Comparison of ENCODE assay signal across 7 cellular contexts in the genomic region with DNA sequence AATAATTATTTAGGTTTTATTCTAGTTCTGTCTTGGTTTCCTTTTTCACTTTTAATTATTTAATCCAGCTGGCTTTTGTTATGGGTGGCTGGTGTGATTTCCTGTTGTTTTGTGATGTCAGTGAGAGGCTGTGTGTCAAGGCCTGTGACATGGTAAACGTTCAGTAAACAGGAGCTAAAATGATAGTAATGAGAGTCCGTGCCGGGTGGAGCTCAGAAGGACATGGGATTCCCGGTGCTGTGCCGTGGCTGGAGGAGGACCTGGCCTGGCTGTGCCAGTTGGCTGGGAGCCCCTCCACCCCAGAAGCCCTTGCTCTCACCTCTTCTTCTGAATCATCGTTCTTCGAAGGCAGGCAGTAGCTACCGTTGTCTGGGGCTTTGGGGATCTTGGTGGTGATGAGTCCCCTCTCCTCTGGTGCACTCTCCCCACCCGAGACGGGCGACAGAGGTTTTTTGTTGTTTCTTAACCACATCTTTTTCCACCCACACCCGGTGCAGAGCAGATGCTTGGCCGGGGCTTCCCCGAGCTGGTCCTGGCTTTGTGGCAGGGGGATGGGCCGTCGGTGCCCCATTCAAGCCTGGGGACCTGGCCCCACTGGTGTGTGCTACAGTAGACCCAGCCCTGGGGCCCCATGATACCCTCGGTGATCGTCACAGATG. TPM values are rescaled to one million over a fixed set of nuclear protein-coding genes. Genes with fewer than 3 reads are reported as not detected.
A peak's percentile ranks its signal among the peaks of the same experiment; 100 is the strongest.
DNase-seq lines count a peak whose midpoint lies in the region; ATAC-seq, FAIRE-seq and TF ChIP-seq lines count a peak whose summit lies in the region.

No MANE protein-coding gene starts in this region.

- no peaks in the 10 kb centered on the region; the same call in 1 of the 2 replicates for H4K20me1 ChIP-seq in GM12878 (ENCODE audit: control insufficient read depth, insufficient read depth)
- 0 out of 2 replicates have a peak, but pooled peaks cover 12% of the 10 kb centered on the region for H4K20me1 ChIP-seq in HepG2 (ENCODE audit: insufficient read depth, low read length)

- H3K27ac ChIP-seq in GM12878 (ENCODE audit: control insufficient read depth, insufficient read depth) (peak overlapping the region; percentile 95), HepG2 (ENCODE audit: extremely low read length, insufficient read depth, low read length) (no peak overlapping the region)

- ATAC-seq in GM19324 (IDR thresholded peaks at IDR 0.05; ENCODE audit: low FRiP score, unreplicated experiment) (peak; percentile 66), HG03196 (IDR thresholded peaks at IDR 0.05; ENCODE audit: unreplicated experiment) (peak; percentile 68), GM12878 (peak; percentile 72), HepG2 (no peak)

- H3K9ac ChIP-seq in GM12878 (ENCODE audit: control insufficient read depth, insufficient read depth, low read length) = peak overlapping the region; percentile 64
- no peak overlapping the region for H3K9ac ChIP-seq in HepG2 (ENCODE audit: insufficient read depth, low read depth, low read length)

- H3K4me2 ChIP-seq in GM12878 (ENCODE audit: control insufficient read depth, insufficient read depth) (peak overlapping the region; percentile 80), HepG2 (ENCODE audit: low read depth, low read length) (no peak overlapping the region)

- DNase-seq in T-helper 22 cell (ENCODE audit: low read depth) = peak; percentile 85
- peak; percentile 84 for DNase-seq in GM12878 (ENCODE audit: low read depth, low spot score)
- DNase-seq in HepG2 (ENCODE audit: low spot score) = no peak
- peak; percentile 76 for DNase-seq in stimulated activated CD8-positive, alpha-beta memory T cell treated with anti-CD3 and anti-CD28 coated beads, Interleukin-15, amount 100 ng/mL, for 1 hour (ENCODE audit: low read depth)
- no peak for DNase-seq in NCI-H2171 treated with DMSO at 0.1 percent for 48 hours (lab: John Stamatoyannopoulos, UW)

- H3K79me2 ChIP-seq in GM12878 (ENCODE audit: control insufficient read depth, insufficient read depth, low read length) = peaks cover 93% of the 10 kb centered on the region
- H3K79me2 ChIP-seq in HepG2 (ENCODE audit: insufficient read depth, low read length) = no peaks in the 10 kb centered on the region

- H3K4me3 ChIP-seq in GM12878 (peak overlapping the region; percentile 65), HepG2 (replicated peaks in 1 of 3; ENCODE audit: insufficient read depth in 1 of 3, low read depth in 2 of 3, low read length in 3 of 3) (no peak overlapping the region)

- no peaks in the 10 kb centered on the region for H3K27me3 ChIP-seq in GM12878 (replicated peaks in 1 of 2; ENCODE audit: control insufficient read depth in 2 of 2, insufficient read depth in 2 of 2, low read length in 1 of 2)
- H3K27me3 ChIP-seq in HepG2 (ENCODE audit: control insufficient read depth in 1 of 2, insufficient read depth in 2 of 2, low read length in 2 of 2) = no peaks in the 10 kb centered on the region

- FAIRE-seq in GM12878 (lab: Jason Lieb, UNC) (peak; percentile 83), HepG2 (lab: Jason Lieb, UNC) (no peak)

- H3K36me3 ChIP-seq in GM12878 (ENCODE audit: control insufficient read depth in 2 of 2, insufficient read depth in 2 of 2, low read length in 1 of 2) (peaks cover 1 to 15% of the 10 kb centered on the region in 2 experiments; a peak in 3 of 4 replicates), HepG2 (replicated peaks in 1 of 2; ENCODE audit: control insufficient read depth in 1 of 2, insufficient read depth in 2 of 2, low read length in 2 of 2) (peaks cover 1 to 22% of the 10 kb centered on the region in 2 experiments; a peak in 4 of 5 replicates)

- TF ChIP-seq POLR2A in GM12878 (IDR thresholded peaks at IDR 0.05; ENCODE audit: low read depth, low read length) (peak; percentile 67), HepG2 (IDR thresholded peaks at IDR 0.05; ENCODE audit: insufficient read depth in 1 of 2, low read depth in 2 of 2, low read length in 2 of 2) (no peak)

- no peak for TF ChIP-seq RAD21 in GM12878 (IDR thresholded peaks at IDR 0.05; ENCODE audit: insufficient read depth, low read depth, low read length)
- TF ChIP-seq RAD21 in HepG2 (CRISPR knock-in tag; IDR thresholded peaks at IDR 0.05) = no peak

- peak; percentile 47 to 60; a peak in 3 of 4 replicates for TF ChIP-seq EP300 in GM12878 (IDR thresholded peaks at IDR 0.05; ENCODE audit: borderline replicate concordance in 1 of 2, control insufficient read depth in 1 of 2, low read depth in 2 of 2, low read length in 2 of 2)
- TF ChIP-seq EP300 in HepG2 (IDR thresholded peaks at IDR 0.05; ENCODE audit: low read depth in 2 of 2, low read length in 2 of 2) = no peak
- no peak for TF ChIP-seq EP300 in HepG2 (CRISPR knock-in tag; IDR thresholded peaks at IDR 0.05; ENCODE audit: borderline replicate concordance)

- peaks cover 91% of the 10 kb centered on the region for H3K4me1 ChIP-seq in GM12878 (ENCODE audit: control insufficient read depth, insufficient read depth, low read length)
- peaks cover 26% of the 10 kb centered on the region for H3K4me1 ChIP-seq in HepG2 (ENCODE audit: insufficient read depth, low read length)

- under 1% methylated on average over 18 of the region's 18 CpGs for WGBS in GM12878 (ENCODE audit: insufficient coverage, insufficient replicate concordance, low lambda C conversion rate, missing lambda C conversion rate)
- WGBS in HepG2 (ENCODE audit: low lambda C conversion rate) = 92% methylated on average over 18 of the region's 18 CpGs

- no peaks in the 10 kb centered on the region for H3K9me3 ChIP-seq in GM12878 (replicated peaks; ENCODE audit: control insufficient read depth, insufficient read depth, low read length)
- H3K9me3 ChIP-seq in HepG2 (ENCODE audit: low read length) = no peaks in the 10 kb centered on the region

- POLR2A ChIA-PET in GM12878 (lab: Charles Lee) = interaction anchor here (0.9 to 12.0 kb wide), 7 partner anchors 10 to 28 kb away, joined by 3 to 188 read pairs (median 5); partner anchors contain the start of gene SH2B3
- POLR2A ChIA-PET in HepG2 (lab: Yijun Ruan, JAX) = interaction anchor here (1.8 kb wide), 1 partner anchor 30 kb away, joined by 4 read pairs; no protein-coding TSS in a partner anchor

- SMC1A ChIA-PET in GM12878 (lab: Charles Lee; ENCODE audit: uncharacterized antibody, unreplicated experiment) = interaction anchor here (0.6 to 3.5 kb wide), 11 partner anchors 10 to 332 kb away, joined by 3 to 86 read pairs (median 20); no protein-coding TSS in a partner anchor

- CTCF ChIA-PET in GM12878 (lab: Yijun Ruan, JAX) (interaction anchor here (0.8 to 3.5 kb wide), 9 partner anchors 10 to 37 kb away, joined by 3 to 59 read pairs (median 22); no protein-coding TSS in a partner anchor), HepG2 (lab: Yijun Ruan, JAX; ENCODE audit: low intra/inter-chr PET ratio, low total read pairs) (no interaction called here)

- RAD21 ChIA-PET in GM12878 (lab: Charles Lee; ENCODE audit: unreplicated experiment) = interaction anchor here (1.4 to 22.6 kb wide), 4 partner anchors 9 to 30 kb away, joined by 4 to 804 read pairs (median 73); partner anchors contain the start of gene SH2B3

- in situ Hi-C loops in GM12878 (cut with MboI) (loop anchor here (25.0 kb wide), 1 partner anchor 1777 kb away; the partner anchor contains the start of gene TPCN1), HepG2 (cut with HindIII; ENCODE audit: extremely low pct_ligation_motif_present, low pct_unique_long_range_greater_than_20kb) (no loop called here)

- BruUV-seq in GM12878 (replicated peaks; lab: Mats Ljungman, UMichigan) (TSS peak; percentile 66), HepG2 (replicated peaks; lab: Mats Ljungman, UMichigan) (no TSS peak)

- intact Hi-C loops in GM12878 (cut with micrococcal nuclease; ENCODE audit: unreplicated experiment) (loop anchor here (1.0 kb wide), 1 partner anchor 9 kb away; no protein-coding TSS in a partner anchor), HepG2 (cut with micrococcal nuclease; ENCODE audit: unreplicated experiment) (no loop called here)

- TF ChIP-seq CTCF in GM12878 (IDR thresholded peaks at IDR 0.05 in 2 of 3, conservative IDR thresholded peaks at IDR 0.05 in 1 of 3; ENCODE audit: control insufficient read depth in 2 of 3, extremely low read depth in 1 of 3, insufficient read depth in 1 of 3, low read depth in 3 of 3, low read length in 3 of 3) (no peak), HepG2 (CRISPR knock-in tag; IDR thresholded peaks at IDR 0.05) (no peak)

- H2AFZ ChIP-seq in GM12878 (ENCODE audit: control insufficient read depth, low read depth, low read length) = peak overlapping the region; percentile 28; the same call in 1 of the 2 replicates
- H2AFZ ChIP-seq in HepG2 (ENCODE audit: low read length) = no peak overlapping the region

RNA-seq across cellular contexts. Expression of gene SH2B3, which starts 29.1 kb away (rescaled TPM):
- 28.3 and 28.4 TPM in 2 replicates for total RNA-seq in GM12878 (2013; cell fraction: nucleolus; rRNA removed)
- total RNA-seq in GM12878 (2014; rRNA removed) = 32.3 and 32.5 TPM in 2 replicates
- 25.3 and 27.6 TPM in 2 replicates for total RNA-seq in GM12878 (2014; rRNA removed; fragmentation: Illumina TruSeq; extraction: Trizol)
- 43.2 and 46.4 TPM in 2 replicates for total RNA-seq in GM12878 (2021)
- 18.6 TPM for polyA plus RNA-seq in GM12878 (2011; ENCODE audit: low read depth)
- 15.0 and 19.1 TPM in 2 replicates for polyA plus RNA-seq in GM12878 (2011; rRNA removed)
- polyA plus RNA-seq in GM12878 (2011; cell fraction: cytosol; rRNA removed) = 19.4 and 21.7 TPM in 2 replicates
- 18.9 and 27.2 TPM in 2 replicates for polyA plus RNA-seq in GM12878 (2011; cell fraction: nucleus; rRNA removed)
- polyA plus RNA-seq in GM12878 (2012) = 18.0 and 25.3 TPM in 2 replicates
- polyA plus RNA-seq in GM12878 (2014; fragmentation: Illumina TruSeq; extraction: Trizol) = 35.6 and 38.3 TPM in 2 replicates
- 1 to 10 TPM; 5.8 to 8.5 TPM for polyA plus RNA-seq in GM12878 (2014; fragmentation: Nextera tagmentation; extraction: Ambion mirVana)
- polyA plus RNA-seq in GM12878 (2014; rRNA removed) = 28.1 and 31.0 TPM in 2 replicates
- 10 to 100 TPM in 1 of 2 experiments, 1 to 10 TPM in 1; 9.1 to 11.9 TPM for polyA plus RNA-seq in GM12878 (2016; fragmentation: Nextera tagmentation; extraction: Ambion mirVana)
- 15.0 and 18.0 TPM in 2 replicates for polyA minus RNA-seq in GM12878 (2011; rRNA and poly(A)+ RNA removed)
- polyA minus RNA-seq in GM12878 (2011; cell fraction: cytosol; rRNA and poly(A)+ RNA removed) = 11.4 and 13.1 TPM in 2 replicates
- 4.8 and 11.5 TPM in 2 replicates for polyA minus RNA-seq in GM12878 (2011; cell fraction: nucleus; rRNA and poly(A)+ RNA removed)
- 6.8 and 6.9 TPM in 2 replicates for total RNA-seq in HepG2 (2016; rRNA removed; fragmentation: Illumina TruSeq; extraction: Trizol)
- 3.0 and 4.5 TPM in 2 replicates for total RNA-seq in HepG2 (2016; cell fraction: cytosol; rRNA removed; fragmentation: Illumina TruSeq; extraction: Trizol; ENCODE audit: low read depth)
- 5.3 and 6.3 TPM in 2 replicates for total RNA-seq in HepG2 (2016; cell fraction: insoluble cytoplasmic fraction; rRNA removed; fragmentation: Illumina TruSeq; extraction: Trizol)
- 8.1 and 8.8 TPM in 2 replicates for total RNA-seq in HepG2 (2016; cell fraction: membrane; rRNA removed; fragmentation: Illumina TruSeq; extraction: Trizol)
- 3.3 and 4.2 TPM in 2 replicates for total RNA-seq in HepG2 (2016; cell fraction: nucleus; rRNA removed; fragmentation: Illumina TruSeq; extraction: Trizol)
- 6.8 and 7.1 TPM in 2 replicates for polyA plus RNA-seq in HepG2 (2011; rRNA removed)
- 5.9 and 7.0 TPM in 2 replicates for polyA plus RNA-seq in HepG2 (2011; cell fraction: cytosol; rRNA removed)
- 6.3 and 7.7 TPM in 2 replicates for polyA plus RNA-seq in HepG2 (2011; cell fraction: nucleus; rRNA removed)
- polyA plus RNA-seq in HepG2 (2012) = 5.1 and 9.2 TPM in 2 replicates
- polyA plus RNA-seq in HepG2 (2016; cell fraction: cytosol; fragmentation: Illumina TruSeq; extraction: Trizol; ENCODE audit: low read depth) = 0.99 and 1.3 TPM in 2 replicates
- 7.6 and 9.1 TPM in 2 replicates for polyA plus RNA-seq in HepG2 (2016; cell fraction: insoluble cytoplasmic fraction; fragmentation: Illumina TruSeq; extraction: Trizol; ENCODE audit: low read depth)
- polyA plus RNA-seq in HepG2 (2016; cell fraction: membrane; fragmentation: Illumina TruSeq; extraction: Trizol; ENCODE audit: low read depth) = 5.2 and 5.7 TPM in 2 replicates
- polyA plus RNA-seq in HepG2 (2016; cell fraction: nucleus; fragmentation: Illumina TruSeq; extraction: Trizol; ENCODE audit: insufficient read depth, low read depth) = 8.8 and 9.8 TPM in 2 replicates
- 2.2 and 11.4 TPM in 2 replicates for polyA minus RNA-seq in HepG2 (2011; rRNA and poly(A)+ RNA removed; ENCODE audit: low replicate concordance)
- 6.2 and 6.9 TPM in 2 replicates for polyA minus RNA-seq in HepG2 (2011; cell fraction: cytosol; rRNA and poly(A)+ RNA removed)
- polyA minus RNA-seq in HepG2 (2011; cell fraction: nucleus; rRNA and poly(A)+ RNA removed) = 3.3 and 3.9 TPM in 2 replicates

Comparison
In these comparisons a context has a peak if more than half of its experiments do, and no peak if none do; other contexts are left out.
1. DNase-seq: peak in T-helper 22 cell (single experiment), GM12878 (single experiment) and stimulated activated CD8-positive, alpha-beta memory T cell treated with anti-CD3 and anti-CD28 coated beads, Interleukin-15, amount 100 ng/mL, for 1 hour (single experiment); none in HepG2 (single experiment) and NCI-H2171 treated with DMSO at 0.1 percent for 48 hours (single experiment).